ENCODE assay signal across 1 cellular context in the genomic region with DNA sequence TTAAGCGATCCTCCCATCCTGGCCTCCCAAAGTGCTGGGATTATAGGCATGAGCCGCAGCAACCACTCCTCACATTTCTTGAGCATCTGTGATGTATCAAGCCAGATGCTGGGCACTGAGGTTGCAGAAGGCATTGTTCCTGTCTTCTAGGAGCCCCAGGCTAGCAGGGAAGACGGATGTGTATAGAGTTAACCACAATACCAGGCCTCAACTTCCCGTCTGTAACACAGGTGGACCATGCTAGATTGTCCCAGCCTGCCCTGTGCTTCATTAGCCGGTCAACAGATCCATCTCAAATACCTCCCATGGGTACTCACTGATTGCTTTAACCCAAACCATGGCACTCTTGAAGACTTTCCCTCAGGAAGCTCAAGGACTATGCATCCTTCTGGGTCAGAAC.
TF ChIP-seq lines count a peak whose summit lies in the region.

No MANE protein-coding gene starts in this region.

TF ChIP-seq in HepG2, 621 proteins besides CTCF, POLR2A, EP300 and RAD21:
- TF ChIP-seq ZNF121 (CRISPR knock-in tag; IDR thresholded peaks at IDR 0.05) (peak; percentile 81), ZFP36 (IDR thresholded peaks at IDR 0.05; ENCODE audit: borderline replicate concordance, low read depth, low read length, partially characterized antibody) (no peak), SMARCC2 (IDR thresholded peaks at IDR 0.05) (no peak), ZNF3 (CRISPR knock-in tag; IDR thresholded peaks at IDR 0.05) (0 out of 2 replicates have a peak, but pooled peaks have one; percentile 21), ZNF770 (CRISPR knock-in tag; IDR thresholded peaks at IDR 0.05) (peak; percentile 66)
